1 cellular context compared by ENCODE assay signal in the genomic region with DNA sequence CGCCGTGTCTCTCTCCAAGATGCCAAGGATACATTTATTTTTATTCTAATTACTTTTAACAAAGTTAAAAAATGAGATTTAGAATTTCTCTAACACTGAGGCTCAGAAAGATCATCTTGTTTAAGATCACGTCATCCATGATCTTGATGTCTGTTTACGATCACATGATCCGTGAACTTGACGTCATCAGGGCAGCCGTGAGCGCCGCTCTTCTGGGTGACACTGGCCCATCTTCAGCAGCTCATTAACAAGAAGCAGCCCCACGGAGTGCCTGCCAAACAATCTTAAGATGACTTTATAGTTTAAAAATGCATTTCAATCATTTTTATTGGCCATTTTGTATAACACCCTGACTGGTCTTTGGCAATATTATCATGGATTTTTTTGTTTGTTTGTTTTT.
TF ChIP-seq lines count a peak whose summit lies in the region.

No MANE protein-coding gene starts in this region.

TF ChIP-seq in K562, 482 proteins besides CTCF, POLR2A, EP300 and RAD21 (continued from another document and continues in another):
- TF ChIP-seq, protein P1, sequence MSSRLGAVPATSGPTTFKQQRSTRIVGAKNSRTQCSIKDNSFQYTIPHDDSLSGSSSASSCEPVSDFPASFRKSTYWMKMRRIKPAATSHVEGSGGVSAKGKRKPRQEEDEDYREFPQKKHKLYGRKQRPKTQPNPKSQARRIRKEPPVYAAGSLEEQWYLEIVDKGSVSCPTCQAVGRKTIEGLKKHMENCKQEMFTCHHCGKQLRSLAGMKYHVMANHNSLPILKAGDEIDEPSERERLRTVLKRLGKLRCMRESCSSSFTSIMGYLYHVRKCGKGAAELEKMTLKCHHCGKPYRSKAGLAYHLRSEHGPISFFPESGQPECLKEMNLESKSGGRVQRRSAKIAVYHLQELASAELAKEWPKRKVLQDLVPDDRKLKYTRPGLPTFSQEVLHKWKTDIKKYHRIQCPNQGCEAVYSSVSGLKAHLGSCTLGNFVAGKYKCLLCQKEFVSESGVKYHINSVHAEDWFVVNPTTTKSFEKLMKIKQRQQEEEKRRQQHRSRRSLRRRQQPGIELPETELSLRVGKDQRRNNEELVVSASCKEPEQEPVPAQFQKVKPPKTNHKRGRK (tag; IDR thresholded peaks at IDR 0.05), result no peak
- no peak for TF ChIP-seq MECOM (CRISPR knock-in tag; IDR thresholded peaks at IDR 0.05)
- no peak for TF ChIP-seq CHD4 (IDR thresholded peaks at IDR 0.05; ENCODE audit: insufficient read depth, insufficient replicate concordance, low read depth, low read length, poor library complexity, severe bottlenecking)
- TF ChIP-seq ZKSCAN3 (CRISPR knock-in tag; IDR thresholded peaks at IDR 0.05), result no peak
- TF ChIP-seq SMARCC2 (IDR thresholded peaks at IDR 0.05; ENCODE audit: low read depth), result no peak
- TF ChIP-seq, protein P2, sequence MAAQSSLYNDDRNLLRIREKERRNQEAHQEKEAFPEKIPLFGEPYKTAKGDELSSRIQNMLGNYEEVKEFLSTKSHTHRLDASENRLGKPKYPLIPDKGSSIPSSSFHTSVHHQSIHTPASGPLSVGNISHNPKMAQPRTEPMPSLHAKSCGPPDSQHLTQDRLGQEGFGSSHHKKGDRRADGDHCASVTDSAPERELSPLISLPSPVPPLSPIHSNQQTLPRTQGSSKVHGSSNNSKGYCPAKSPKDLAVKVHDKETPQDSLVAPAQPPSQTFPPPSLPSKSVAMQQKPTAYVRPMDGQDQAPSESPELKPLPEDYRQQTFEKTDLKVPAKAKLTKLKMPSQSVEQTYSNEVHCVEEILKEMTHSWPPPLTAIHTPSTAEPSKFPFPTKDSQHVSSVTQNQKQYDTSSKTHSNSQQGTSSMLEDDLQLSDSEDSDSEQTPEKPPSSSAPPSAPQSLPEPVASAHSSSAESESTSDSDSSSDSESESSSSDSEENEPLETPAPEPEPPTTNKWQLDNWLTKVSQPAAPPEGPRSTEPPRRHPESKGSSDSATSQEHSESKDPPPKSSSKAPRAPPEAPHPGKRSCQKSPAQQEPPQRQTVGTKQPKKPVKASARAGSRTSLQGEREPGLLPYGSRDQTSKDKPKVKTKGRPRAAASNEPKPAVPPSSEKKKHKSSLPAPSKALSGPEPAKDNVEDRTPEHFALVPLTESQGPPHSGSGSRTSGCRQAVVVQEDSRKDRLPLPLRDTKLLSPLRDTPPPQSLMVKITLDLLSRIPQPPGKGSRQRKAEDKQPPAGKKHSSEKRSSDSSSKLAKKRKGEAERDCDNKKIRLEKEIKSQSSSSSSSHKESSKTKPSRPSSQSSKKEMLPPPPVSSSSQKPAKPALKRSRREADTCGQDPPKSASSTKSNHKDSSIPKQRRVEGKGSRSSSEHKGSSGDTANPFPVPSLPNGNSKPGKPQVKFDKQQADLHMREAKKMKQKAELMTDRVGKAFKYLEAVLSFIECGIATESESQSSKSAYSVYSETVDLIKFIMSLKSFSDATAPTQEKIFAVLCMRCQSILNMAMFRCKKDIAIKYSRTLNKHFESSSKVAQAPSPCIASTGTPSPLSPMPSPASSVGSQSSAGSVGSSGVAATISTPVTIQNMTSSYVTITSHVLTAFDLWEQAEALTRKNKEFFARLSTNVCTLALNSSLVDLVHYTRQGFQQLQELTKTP (IDR thresholded peaks at IDR 0.05; ENCODE audit: low read depth in 1 of 2, partially characterized antibody in 2 of 2), result no peak
- no peak for TF ChIP-seq U2AF2 (optimal IDR thresholded peaks at IDR 0.05; ENCODE audit: low read depth, low read length)
- peak; percentile 91 for TF ChIP-seq ATF7 (IDR thresholded peaks at IDR 0.05)
- TF ChIP-seq ZNF57 (CRISPR knock-in tag; IDR thresholded peaks at IDR 0.05), result no peak
- TF ChIP-seq TAF7 (tag; IDR thresholded peaks at IDR 0.05), result no peak
- TF ChIP-seq NR4A1 (CRISPR knock-in tag; IDR thresholded peaks at IDR 0.05), result no peak
- TF ChIP-seq NR4A1 (tag; IDR thresholded peaks at IDR 0.05), result no peak
- peak; percentile 77 for TF ChIP-seq USF2 (CRISPR knock-in tag; IDR thresholded peaks at IDR 0.05)
- TF ChIP-seq RBM39 (optimal IDR thresholded peaks at IDR 0.05; ENCODE audit: low read depth, low read length), result no peak
- no peak for TF ChIP-seq ARHGAP35 (IDR thresholded peaks at IDR 0.05; ENCODE audit: partially characterized antibody)
- TF ChIP-seq ZNF785 (CRISPR knock-in tag; IDR thresholded peaks at IDR 0.05), result no peak
- no peak for TF ChIP-seq ZNF133 (CRISPR knock-in tag; IDR thresholded peaks at IDR 0.05)
- TF ChIP-seq GATA2 (CRISPR knock-in tag; IDR thresholded peaks at IDR 0.05), result no peak
- TF ChIP-seq POU5F1 (IDR thresholded peaks at IDR 0.05; ENCODE audit: borderline replicate concordance, low read depth, low read length, partially characterized antibody), result no peak
- no peak for TF ChIP-seq NCOA6 (IDR thresholded peaks at IDR 0.05)
- TF ChIP-seq, protein P3, sequence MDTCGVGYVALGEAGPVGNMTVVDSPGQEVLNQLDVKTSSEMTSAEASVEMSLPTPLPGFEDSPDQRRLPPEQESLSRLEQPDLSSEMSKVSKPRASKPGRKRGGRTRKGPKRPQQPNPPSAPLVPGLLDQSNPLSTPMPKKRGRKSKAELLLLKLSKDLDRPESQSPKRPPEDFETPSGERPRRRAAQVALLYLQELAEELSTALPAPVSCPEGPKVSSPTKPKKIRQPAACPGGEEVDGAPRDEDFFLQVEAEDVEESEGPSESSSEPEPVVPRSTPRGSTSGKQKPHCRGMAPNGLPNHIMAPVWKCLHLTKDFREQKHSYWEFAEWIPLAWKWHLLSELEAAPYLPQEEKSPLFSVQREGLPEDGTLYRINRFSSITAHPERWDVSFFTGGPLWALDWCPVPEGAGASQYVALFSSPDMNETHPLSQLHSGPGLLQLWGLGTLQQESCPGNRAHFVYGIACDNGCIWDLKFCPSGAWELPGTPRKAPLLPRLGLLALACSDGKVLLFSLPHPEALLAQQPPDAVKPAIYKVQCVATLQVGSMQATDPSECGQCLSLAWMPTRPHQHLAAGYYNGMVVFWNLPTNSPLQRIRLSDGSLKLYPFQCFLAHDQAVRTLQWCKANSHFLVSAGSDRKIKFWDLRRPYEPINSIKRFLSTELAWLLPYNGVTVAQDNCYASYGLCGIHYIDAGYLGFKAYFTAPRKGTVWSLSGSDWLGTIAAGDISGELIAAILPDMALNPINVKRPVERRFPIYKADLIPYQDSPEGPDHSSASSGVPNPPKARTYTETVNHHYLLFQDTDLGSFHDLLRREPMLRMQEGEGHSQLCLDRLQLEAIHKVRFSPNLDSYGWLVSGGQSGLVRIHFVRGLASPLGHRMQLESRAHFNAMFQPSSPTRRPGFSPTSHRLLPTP (IDR thresholded peaks at IDR 0.05; ENCODE audit: borderline replicate concordance, extremely low read depth, insufficient read length), result no peak
- peak; percentile 92 for TF ChIP-seq CREM (IDR thresholded peaks at IDR 0.05; ENCODE audit: low read depth)
- TF ChIP-seq TAF15 (IDR thresholded peaks at IDR 0.05; ENCODE audit: low read depth, low read length), result no peak
- no peak for TF ChIP-seq ETS2 (tag; IDR thresholded peaks at IDR 0.05; ENCODE audit: borderline replicate concordance, poor library complexity, severe bottlenecking)
- TF ChIP-seq ZMIZ1 (IDR thresholded peaks at IDR 0.05; ENCODE audit: low read depth in 2 of 2, low read length in 2 of 2), result no peak
- TF ChIP-seq, protein P4, sequence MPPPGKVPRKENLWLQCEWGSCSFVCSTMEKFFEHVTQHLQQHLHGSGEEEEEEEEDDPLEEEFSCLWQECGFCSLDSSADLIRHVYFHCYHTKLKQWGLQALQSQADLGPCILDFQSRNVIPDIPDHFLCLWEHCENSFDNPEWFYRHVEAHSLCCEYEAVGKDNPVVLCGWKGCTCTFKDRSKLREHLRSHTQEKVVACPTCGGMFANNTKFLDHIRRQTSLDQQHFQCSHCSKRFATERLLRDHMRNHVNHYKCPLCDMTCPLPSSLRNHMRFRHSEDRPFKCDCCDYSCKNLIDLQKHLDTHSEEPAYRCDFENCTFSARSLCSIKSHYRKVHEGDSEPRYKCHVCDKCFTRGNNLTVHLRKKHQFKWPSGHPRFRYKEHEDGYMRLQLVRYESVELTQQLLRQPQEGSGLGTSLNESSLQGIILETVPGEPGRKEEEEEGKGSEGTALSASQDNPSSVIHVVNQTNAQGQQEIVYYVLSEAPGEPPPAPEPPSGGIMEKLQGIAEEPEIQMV (tag; conservative IDR thresholded peaks at IDR 0.05; ENCODE audit: low read depth), result no peak
- no peak for TF ChIP-seq STAG1 (CRISPR knock-in tag; IDR thresholded peaks at IDR 0.05; ENCODE audit: borderline replicate concordance)
- no peak for TF ChIP-seq POLR2AphosphoS5 (IDR thresholded peaks at IDR 0.05; ENCODE audit: control insufficient read depth, insufficient read depth, low read depth, low read length)
- no peak for TF ChIP-seq ZKSCAN1 (IDR thresholded peaks at IDR 0.05; ENCODE audit: low read depth, low read length)
- TF ChIP-seq PHF20 (IDR thresholded peaks at IDR 0.05; ENCODE audit: partially characterized antibody), result peak; percentile 31
- no peak for TF ChIP-seq ZNF165 (CRISPR knock-in tag; IDR thresholded peaks at IDR 0.05; ENCODE audit: borderline replicate concordance)
- TF ChIP-seq TCFL5 (CRISPR knock-in tag; conservative IDR thresholded peaks at IDR 0.05), result no peak
- peak; percentile 65 for TF ChIP-seq JUND (IDR thresholded peaks at IDR 0.05; ENCODE audit: borderline replicate concordance, low read depth, low read length)
- TF ChIP-seq JUND (tag; IDR thresholded peaks at IDR 0.05; ENCODE audit: borderline replicate concordance, low read depth, low read length), result peak; percentile 78; the same call in 2 of the 3 replicates
- TF ChIP-seq ZBTB17 (CRISPR knock-in tag; IDR thresholded peaks at IDR 0.05), result no peak
- TF ChIP-seq SNIP1 (IDR thresholded peaks at IDR 0.05; ENCODE audit: low read depth), result no peak
- TF ChIP-seq ZNF384 (IDR thresholded peaks at IDR 0.05; ENCODE audit: low read depth, low read length), result no peak
- peak; percentile 11; the same call in 1 of the 2 replicates for TF ChIP-seq CBFA2T2 (conservative IDR thresholded peaks at IDR 0.05)
- no peak for TF ChIP-seq ELK3 (CRISPR knock-in tag; IDR thresholded peaks at IDR 0.05)
- no peak for TF ChIP-seq CHCHD3 (CRISPR knock-in tag; IDR thresholded peaks at IDR 0.05)
- no peak for TF ChIP-seq CCAR2 (IDR thresholded peaks at IDR 0.05; ENCODE audit: low read depth, low read length)
- no peak for TF ChIP-seq HNRNPH1 (optimal IDR thresholded peaks at IDR 0.05; ENCODE audit: low read depth, low read length)
- TF ChIP-seq ILK (tag; IDR thresholded peaks at IDR 0.05; ENCODE audit: borderline replicate concordance, low read depth), result no peak
- peak; percentile 75; the same call in 1 of the 2 replicates for TF ChIP-seq TOE1 (IDR thresholded peaks at IDR 0.05; ENCODE audit: borderline replicate concordance)
- TF ChIP-seq TOE1 (CRISPR knock-in tag; IDR thresholded peaks at IDR 0.05; ENCODE audit: borderline replicate concordance, low read depth), result no peak
- TF ChIP-seq BMI1 (IDR thresholded peaks at IDR 0.05; ENCODE audit: low read length), result no peak
- no peak for TF ChIP-seq ZNF140 (CRISPR knock-in tag; IDR thresholded peaks at IDR 0.05)
- TF ChIP-seq ETV6 (IDR thresholded peaks at IDR 0.05; ENCODE audit: borderline replicate concordance in 1 of 2, low read depth in 2 of 2, low read length in 1 of 2), result no peak
- TF ChIP-seq ETV6 (CRISPR knock-in tag; IDR thresholded peaks at IDR 0.05; ENCODE audit: borderline replicate concordance), result no peak
- TF ChIP-seq NFE2 (IDR thresholded peaks at IDR 0.05; ENCODE audit: low read depth), result no peak
- TF ChIP-seq THAP7 (CRISPR knock-in tag; IDR thresholded peaks at IDR 0.05), result no peak
- TF ChIP-seq JUNB (CRISPR knock-in tag; conservative IDR thresholded peaks at IDR 0.05), result peak; percentile 41; the same call in 1 of the 2 replicates
- TF ChIP-seq RBFOX2 (IDR thresholded peaks at IDR 0.05; ENCODE audit: low read depth, low read length), result no peak
- no peak for TF ChIP-seq ZNF316 (IDR thresholded peaks at IDR 0.05)
- TF ChIP-seq NCOR1 (IDR thresholded peaks at IDR 0.05), result no peak
